Comparison of ENCODE assay signal across 8 cellular contexts in genomic region chr17:78289802-78290363, GRCh38. TPM values are rescaled to one million over a fixed set of nuclear protein-coding genes. Genes with fewer than 3 reads are reported as not detected.
DNase-seq lines count a peak whose midpoint lies in the region; ATAC-seq and TF ChIP-seq lines count a peak whose summit lies in the region.

No MANE protein-coding gene starts in this region.

- H3K27ac ChIP-seq in GM23248 (no peak overlapping the region), WERI-Rb-1 (no peak overlapping the region)

- no peak overlapping the region for H2AFZ ChIP-seq in GM23248

- no peak overlapping the region for H3K4me2 ChIP-seq in GM23248 (ENCODE audit: unreplicated experiment)

- ATAC-seq in GM21515 (IDR thresholded peaks at IDR 0.05; ENCODE audit: unreplicated experiment), result no peak

- POLR2A ChIA-PET in AG04449 (lab: Yijun Ruan, JAX), result interaction anchor here (0.7 kb wide), 1 partner anchor 70 kb away, joined by 3 read pairs; the partner anchor contains the start of gene SOCS3

- TF ChIP-seq CTCF in AG04449 (IDR thresholded peaks at IDR 0.05; ENCODE audit: insufficient read depth, low read length, missing control alignments) (peak; percentile 93), WERI-Rb-1 (IDR thresholded peaks at IDR 0.05; ENCODE audit: low read depth, low read length) (peak; percentile 99)

- in situ Hi-C loops in GM23248 (cut with MboI) (loop anchor here (10.0 kb wide), 1 partner anchor 135 kb away; no protein-coding TSS in a partner anchor), T47D (cut with HindIII; ENCODE audit: low pct_unique_long_range_greater_than_20kb, low sequenced_read_pairs) (no loop called here)

- no peaks in the 10 kb centered on the region for H3K79me2 ChIP-seq in GM23248 (ENCODE audit: insufficient read depth)

- no peaks in the 10 kb centered on the region for H4K20me1 ChIP-seq in GM23248 (ENCODE audit: insufficient read depth)

- no peaks in the 10 kb centered on the region for H3F3A ChIP-seq in GM23248 (ENCODE audit: insufficient read depth)

- no peaks in the 10 kb centered on the region for H3K4me1 ChIP-seq in GM23248 (ENCODE audit: insufficient read depth)

- H3K9me3 ChIP-seq in GM23248 (ENCODE audit: low read depth), result no peaks in the 10 kb centered on the region
- H3K9me3 ChIP-seq in WERI-Rb-1 (ENCODE audit: severe bottlenecking), result peaks cover 3% of the 10 kb centered on the region

- 17 to 21% methylated on average over 15 of the region's 15 CpGs for WGBS in GM23248 (ENCODE audit: low coverage in 1 of 2, low lambda C conversion rate in 2 of 2, missing lambda C conversion rate in 2 of 2), 2 experiments

- no peak overlapping the region for H3K4me3 ChIP-seq in AG04449 (ENCODE audit: low read depth, low read length)
- H3K4me3 ChIP-seq in GM23248, result no peak overlapping the region
- H3K4me3 ChIP-seq in WERI-Rb-1 (ENCODE audit: low read depth, low read length), result no peak overlapping the region

- H3K27me3 ChIP-seq in GM23248 (replicated peaks; ENCODE audit: insufficient read depth), result no peaks in the 10 kb centered on the region
- no peaks in the 10 kb centered on the region for H3K27me3 ChIP-seq in WERI-Rb-1 (ENCODE audit: insufficient read depth, low read depth, severe bottlenecking)

- no peak overlapping the region for H3K9ac ChIP-seq in GM23248

- CTCF ChIA-PET in AG04449 (lab: Yijun Ruan, JAX), result interaction anchor here (0.8 to 5.5 kb wide), 21 partner anchors 9 to 135 kb away, joined by 3 to 53 read pairs (median 4); partner anchors contain the start of gene SOCS3

- H3K9me2 ChIP-seq in GM23248 (ENCODE audit: insufficient read depth), result no peaks in the 10 kb centered on the region

- peak; percentile 53 for DNase-seq in AG04449 (ENCODE audit: low read depth, low spot score)
- DNase-seq in GM23248, result peak; percentile 91
- DNase-seq in NCI-H2227 (lab: John Stamatoyannopoulos, UW; ENCODE audit: unreplicated experiment), result peak; percentile 90
- DNase-seq in WERI-Rb-1, result peak; percentile 92
- peak; percentile 77 to 93 for DNase-seq in T47D (ENCODE audit: low read depth in 1 of 2, low spot score in 1 of 2)
- DNase-seq in iris pigment epithelial cell (ENCODE audit: low read depth), result peak; percentile 91
- DNase-seq in stimulated activated CD4-positive, alpha-beta T cell treated with anti-CD3 and anti-CD28 coated beads, Interleukin-15, amount 100 ng/mL, for 48 hours (ENCODE audit: low read depth in 2 of 2), result peak; percentile 62 to 70

- no peaks in the 10 kb centered on the region for H3K36me3 ChIP-seq in GM23248 (ENCODE audit: low read depth)
- no peaks in the 10 kb centered on the region for H3K36me3 ChIP-seq in WERI-Rb-1

RNA-seq across cellular contexts. Expression of gene TMEM235, which starts 58.5 kb away (rescaled TPM):
- not detected in 2 replicates for total RNA-seq in GM23248 (2014; rRNA removed; shearing (Covaris generic))
- polyA plus RNA-seq in GM23248 (2016; fragmentation: Nextera tagmentation; extraction: Ambion mirVana), result not detected in 2 replicates
